In the genomic region with DNA sequence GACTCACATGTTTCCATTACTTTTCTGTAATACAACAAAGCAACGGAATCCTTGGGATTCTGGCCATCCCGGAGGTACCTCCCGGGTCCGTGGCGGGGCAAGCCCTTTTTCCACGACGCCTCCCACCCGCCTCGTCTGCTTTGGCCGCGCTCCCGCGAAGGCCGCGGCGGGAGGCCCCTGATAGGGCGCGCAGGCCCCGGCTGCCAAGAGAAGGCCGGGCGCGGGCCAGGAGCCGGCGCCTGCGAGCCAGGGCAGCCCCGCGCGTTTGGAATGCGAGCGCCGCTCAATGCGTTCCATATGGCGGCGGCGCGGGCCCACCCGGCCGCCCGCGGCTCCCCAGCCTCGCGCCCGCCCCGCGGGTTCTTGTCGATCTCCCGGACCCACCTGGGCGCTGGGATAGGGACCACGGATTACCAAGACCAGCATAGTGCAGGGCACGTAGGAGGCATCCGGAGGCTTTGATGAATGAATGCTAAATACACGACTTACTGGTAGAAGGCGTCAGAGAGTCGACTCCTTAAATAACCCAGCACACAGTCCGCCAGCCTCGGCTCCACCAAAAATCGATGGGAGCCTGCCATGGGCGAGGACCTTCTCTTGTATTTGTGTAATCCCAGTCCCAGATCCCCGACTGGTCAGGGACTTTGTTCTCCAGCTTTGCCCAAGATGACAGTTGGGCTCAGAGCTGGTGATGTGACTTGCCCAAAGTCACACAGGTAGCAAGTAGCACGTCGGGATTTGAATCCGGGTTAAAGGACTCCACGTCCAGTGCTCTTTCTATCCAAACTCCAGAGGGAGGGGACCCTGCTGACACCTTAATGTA, we compare ENCODE assay signal across 11 cellular contexts. TPM values are rescaled to one million over a fixed set of nuclear protein-coding genes. Genes with fewer than 3 reads are reported as not detected.
DNase-seq lines count a peak whose midpoint lies in the region; ATAC-seq, FAIRE-seq and TF ChIP-seq lines count a peak whose summit lies in the region.
"Had no signal": no experiment of that assay in that cellular context is flagged by ENCODE, and none has a peak within 500 bp of the region (broad histone marks: within the 10 kb centered on the region; RNA-seq: fewer than 3 reads in every experiment).

No MANE protein-coding gene starts in this region.

- no peak overlapping the region for H2BK5ac ChIP-seq in H1 (ENCODE audit: low read depth, low read length)

- FAIRE-seq in H1 (lab: Jason Lieb, UNC), result no peak
- FAIRE-seq: D721Med had no signal

- H4K91ac ChIP-seq in H1 (replicated peaks; ENCODE audit: insufficient read length, low read length), result no peak overlapping the region

- no peak overlapping the region for H2BK15ac ChIP-seq in H1 (ENCODE audit: low read length)

- H2BK20ac ChIP-seq in H1 (ENCODE audit: low read length), result no peak overlapping the region

- no peak overlapping the region for H3K4ac ChIP-seq in H1 (replicated peaks; ENCODE audit: insufficient read length, low read depth, low read length)

- no peak for DNase-seq in natural killer cell treated with Interleukin-12 subunit alpha and Interleukin-12 subunit beta and Interleukin-15 and Interleukin-18, amount 100 ng/mL, for 72 hours (ENCODE audit: low spot score)
- DNase-seq in natural killer cell (no peak), H1 (ENCODE audit: low read depth in 1 of 2, low spot score in 2 of 2) (peak in 1 of 2 experiments; percentile 65), lung microvascular endothelial cell (ENCODE audit: low read depth in 2 of 2) (peak; percentile 18 to 55), aorta (peak; percentile 69 to 86), MV-4-11 (lab: John Stamatoyannopoulos, UW) (no peak), NCI-H187 treated with DMSO at 0.1 percent for 48 hours (lab: John Stamatoyannopoulos, UW) (no peak)
- no peak for DNase-seq in effector memory CD4-positive, alpha-beta T cell
- DNase-seq: mammary epithelial cell had no signal

- intact Hi-C loops in natural killer cell (cut with micrococcal nuclease) (no loop called here), aorta (cut with DNase I) (no loop called here)

- H3K9me3 Mint-ChIP-seq in natural killer cell treated with Interleukin-12 subunit alpha and Interleukin-12 subunit beta and Interleukin-15 and Interleukin-18, amount 100 ng/mL, for 72 hours, result no peaks in the 10 kb centered on the region
- H3K9me3 Mint-ChIP-seq in natural killer cell, result no peaks in the 10 kb centered on the region
- H3K9me3 Mint-ChIP-seq: IgD-negative memory B cell had no signal

- H3K4me2 ChIP-seq in H1 (ENCODE audit: insufficient read depth in 1 of 2, low read depth in 2 of 2, low read length in 2 of 2), result peak overlapping the region; percentile 62 to 93

- H3K4me1 ChIP-seq in H1 (replicated peaks in 1 of 4; ENCODE audit: control insufficient read depth in 3 of 4, insufficient read depth in 4 of 4, low read length in 3 of 4), result peaks cover 0 to 6% (median 5%) of the 10 kb centered on the region in 4 experiments; a peak in 6 of 7 replicates
- H3K4me1 ChIP-seq in aorta (ENCODE audit: control insufficient read depth in 1 of 2, insufficient read depth in 2 of 2, low read length in 2 of 2), result peaks cover 0 to 2% of the 10 kb centered on the region in 2 donors
- H3K4me1 ChIP-seq in effector memory CD4-positive, alpha-beta T cell (ENCODE audit: control insufficient read depth, insufficient read depth, low read length, poor library complexity, severe bottlenecking), result peaks cover 54% of the 10 kb centered on the region

- no peak for TF ChIP-seq POLR2A in H1 (IDR thresholded peaks at IDR 0.05; ENCODE audit: control extremely low read depth in 1 of 2, low read depth in 2 of 2, low read length in 2 of 2)

- peak overlapping the region; percentile 52; the same call in 1 of the 2 replicates for H2AFZ ChIP-seq in H1 (ENCODE audit: low read length)

- H3K27me3 ChIP-seq in H1 (replicated peaks in 1 of 4; ENCODE audit: control insufficient read depth in 3 of 4, extremely low read depth in 1 of 4, insufficient read depth in 3 of 4, low read length in 3 of 4), result peaks cover 0 to 21% (median 15%) of the 10 kb centered on the region in 4 experiments; a peak in 5 of 7 replicates
- H3K27me3 ChIP-seq in aorta (ENCODE audit: control insufficient read depth in 1 of 2, insufficient read depth in 2 of 2, low read length in 1 of 2), result no peaks in the 10 kb centered on the region
- no peaks in the 10 kb centered on the region for H3K27me3 ChIP-seq in effector memory CD4-positive, alpha-beta T cell (replicated peaks; ENCODE audit: control insufficient read depth, insufficient read depth, low read length, poor library complexity, severe bottlenecking)

- no peak; a peak in 1 of 4 replicates for TF ChIP-seq RAD21 in H1 (IDR thresholded peaks at IDR 0.05 in 1 of 2, conservative IDR thresholded peaks at IDR 0.05 in 1 of 2; ENCODE audit: low read depth in 2 of 2, low read length in 2 of 2)

- no peak overlapping the region for H4K5ac ChIP-seq in H1 (ENCODE audit: insufficient read length, low read depth, low read length)

- H3K14ac ChIP-seq in H1 (ENCODE audit: insufficient read length), result no peak overlapping the region

- peak overlapping the region; percentile 26 to 50 for H3K27ac Mint-ChIP-seq in natural killer cell treated with Interleukin-12 subunit alpha and Interleukin-12 subunit beta and Interleukin-15 and Interleukin-18, amount 100 ng/mL, for 72 hours
- H3K27ac Mint-ChIP-seq in natural killer cell, result no peak overlapping the region
- H3K27ac Mint-ChIP-seq: IgD-negative memory B cell had no signal

- H3K9me3 ChIP-seq in H1 (ENCODE audit: insufficient read depth in 2 of 2, low read depth in 1 of 2, low read length in 1 of 2), result no peaks in the 10 kb centered on the region
- no peaks in the 10 kb centered on the region for H3K9me3 ChIP-seq in aorta (ENCODE audit: control insufficient read depth, low read length)
- H3K9me3 ChIP-seq in effector memory CD4-positive, alpha-beta T cell (ENCODE audit: control insufficient read depth, low read length), result no peaks in the 10 kb centered on the region

- no peaks in the 10 kb centered on the region for H3K79me1 ChIP-seq in H1 (ENCODE audit: low read depth, low read length)

- H4K8ac ChIP-seq in H1 (ENCODE audit: extremely low read depth, insufficient read depth, low read length), result peak overlapping the region; percentile 31; the same call in 1 of the 2 replicates

- H3K4me3 ChIP-seq in H1 (ENCODE audit: extremely low read depth in 1 of 4, insufficient read depth in 2 of 4, low read depth in 3 of 4, low read length in 4 of 4), result peak overlapping the region; percentile 23 to 54 (median 34); a peak in 7 of 8 replicates
- no peak overlapping the region for H3K4me3 ChIP-seq in aorta (ENCODE audit: low read length in 2 of 2)
- H3K4me3 ChIP-seq in effector memory CD4-positive, alpha-beta T cell (ENCODE audit: insufficient read depth, low read depth, low read length, poor library complexity, severe bottlenecking), result no peak overlapping the region

- no peak for TF ChIP-seq EP300 in H1 (IDR thresholded peaks at IDR 0.05; ENCODE audit: borderline replicate concordance in 1 of 2, low read depth in 2 of 2, low read length in 2 of 2)

- WGBS in H1 (ENCODE audit: extremely low coverage in 1 of 2, insufficient coverage in 1 of 2, insufficient read length in 1 of 2, insufficient replicate concordance in 2 of 2, low coverage in 1 of 2, low lambda C conversion rate in 2 of 2, missing lambda C conversion rate in 1 of 2), 2 experiments, result 29% methylated on average over 60 of the region's 63 CpGs; no CpG with 5 or more reads in 1 of the 2 experiments
- WGBS in aorta, 2 donors, result 4 to 6% methylated on average over 62 to 63 of the region's 63 CpGs

- H3K36me3 ChIP-seq in H1 (ENCODE audit: control insufficient read depth in 2 of 4, insufficient read depth in 4 of 4, low read length in 3 of 4) (no peaks in the 10 kb centered on the region), aorta (ENCODE audit: control insufficient read depth in 1 of 2, insufficient read depth in 2 of 2, low read length in 1 of 2) (no peaks in the 10 kb centered on the region)
- no peaks in the 10 kb centered on the region for H3K36me3 ChIP-seq in effector memory CD4-positive, alpha-beta T cell (ENCODE audit: control insufficient read depth, insufficient read depth, low read length)

- H3K27ac ChIP-seq in H1 (ENCODE audit: low read depth, low read length) (no peak overlapping the region), aorta (ENCODE audit: low read depth in 1 of 2, low read length in 2 of 2) (peak overlapping the region; percentile 72 to 86)
- no peak overlapping the region for H3K27ac ChIP-seq in effector memory CD4-positive, alpha-beta T cell (ENCODE audit: insufficient read depth, low read length, poor library complexity, severe bottlenecking)

- H2AK5ac ChIP-seq in H1 (ENCODE audit: low read depth, low read length), result no peak overlapping the region

- no peak overlapping the region for H3K9ac ChIP-seq in H1 (replicated peaks in 1 of 4; ENCODE audit: extremely low read depth in 1 of 4, low read depth in 3 of 4, low read length in 3 of 4)

- TF ChIP-seq CTCF in natural killer cell (IDR thresholded peaks at IDR 0.05), result no peak
- TF ChIP-seq CTCF in H1 (IDR thresholded peaks at IDR 0.05; ENCODE audit: control extremely low read depth in 1 of 3, insufficient read depth in 1 of 3, low read depth in 1 of 3, low read length in 3 of 3), result no peak

- no peaks in the 10 kb centered on the region for H4K20me1 ChIP-seq in H1 (replicated peaks in 1 of 2; ENCODE audit: control insufficient read depth in 1 of 2, insufficient read depth in 2 of 2, low read length in 2 of 2)

- POLR2A ChIA-PET in H1 (lab: Charles Lee; ENCODE audit: partially characterized antibody), result interaction anchor here (0.8 to 2.4 kb wide), 5 partner anchors 10 to 57 kb away, joined by 3 to 7 read pairs (median 4); no protein-coding TSS in a partner anchor

- no peak overlapping the region for H2BK120ac ChIP-seq in H1 (replicated peaks; ENCODE audit: low read depth, low read length)

- no peaks in the 10 kb centered on the region for H3K36me3 Mint-ChIP-seq in natural killer cell treated with Interleukin-12 subunit alpha and Interleukin-12 subunit beta and Interleukin-15 and Interleukin-18, amount 100 ng/mL, for 72 hours
- no peaks in the 10 kb centered on the region for H3K36me3 Mint-ChIP-seq in natural killer cell
- H3K36me3 Mint-ChIP-seq: IgD-negative memory B cell had no signal

- 0 out of 2 replicates have a peak overlapping the region, but pooled peaks have one; percentile 71 for H2BK12ac ChIP-seq in H1 (ENCODE audit: low read depth, low read length)

- H3K79me2 ChIP-seq in H1 (ENCODE audit: control insufficient read depth in 1 of 2, insufficient read depth in 2 of 2, low read length in 2 of 2), result no peaks in the 10 kb centered on the region

- H3K56ac ChIP-seq in H1 (replicated peaks; ENCODE audit: insufficient read length, low read depth, low read length), result no peak overlapping the region

- peaks cover 3% of the 10 kb centered on the region; the same call in 1 of the 2 replicates for H3K23me2 ChIP-seq in H1 (ENCODE audit: low read depth, low read length)

- no peak for ATAC-seq in natural killer cell treated with Interleukin-12 subunit alpha and Interleukin-12 subunit beta and Interleukin-15 and Interleukin-18, amount 100 ng/mL, for 72 hours
- ATAC-seq in natural killer cell (no peak), aorta (ENCODE audit: low FRiP score) (peak; percentile 65)

- no peaks in the 10 kb centered on the region for H3K27me3 Mint-ChIP-seq in natural killer cell treated with Interleukin-12 subunit alpha and Interleukin-12 subunit beta and Interleukin-15 and Interleukin-18, amount 100 ng/mL, for 72 hours
- no peaks in the 10 kb centered on the region for H3K27me3 Mint-ChIP-seq in natural killer cell (ENCODE audit: low read depth in 2 of 2)
- H3K27me3 Mint-ChIP-seq: IgD-negative memory B cell had no signal

- H3K18ac ChIP-seq in H1 (ENCODE audit: extremely low read depth, low read length), result peak overlapping the region; percentile 63

- peaks cover 40 to 41% of the 10 kb centered on the region in 2 donors for H3K4me1 Mint-ChIP-seq in natural killer cell treated with Interleukin-12 subunit alpha and Interleukin-12 subunit beta and Interleukin-15 and Interleukin-18, amount 100 ng/mL, for 72 hours (ENCODE audit: low read depth in 2 of 2)
- H3K4me1 Mint-ChIP-seq in natural killer cell, result peaks cover 15 to 24% of the 10 kb centered on the region in 2 donors

- no peak overlapping the region for H3K4me3 Mint-ChIP-seq in natural killer cell treated with Interleukin-12 subunit alpha and Interleukin-12 subunit beta and Interleukin-15 and Interleukin-18, amount 100 ng/mL, for 72 hours
- H3K4me3 Mint-ChIP-seq in natural killer cell, result no peak overlapping the region
- H3K4me3 Mint-ChIP-seq: IgD-negative memory B cell had no signal

- no peak overlapping the region for H3K23ac ChIP-seq in H1 (ENCODE audit: insufficient read length)

- CTCF ChIA-PET in H1 (lab: Charles Lee; ENCODE audit: partially characterized antibody), result interaction anchor here (0.6 to 10.7 kb wide), 9 partner anchors 8 to 44 kb away, joined by 3 to 71 read pairs (median 4); no protein-coding TSS in a partner anchor

RNA-seq across cellular contexts. Expression of gene PHF19, which starts 17.6 kb away (rescaled TPM):
- total RNA-seq in natural killer cell treated with Interleukin-12 subunit alpha and Interleukin-12 subunit beta and Interleukin-15 and Interleukin-18, amount 100 ng/mL, for 72 hours, result 100 to 1,000 TPM in 1 of 2 donors, 10 to 100 TPM in 1; 97.4 to 177 TPM
- total RNA-seq in natural killer cell (10 to 100 TPM; 34.1 to 54.0 (median 47.8) TPM), lung microvascular endothelial cell (9.3 and 22.2 TPM in 2 replicates), aorta (10 to 100 TPM; 40.1 to 62.3 TPM)
- total RNA-seq in H1 (2021; fragmentation: NEBNext Ultra II Directional; extraction: Animal tissue kit (Norgen Biotek cat#: 25700)), result 30.2 and 31.8 TPM in 2 replicates
- polyA plus RNA-seq in H1 (2011; rRNA removed) (28.2 and 31.0 TPM in 2 replicates), aorta (10 to 100 TPM; 25.9 to 66.7 TPM)
- polyA plus RNA-seq in H1 (2011; cell fraction: cytosol; rRNA removed), result 25.8 TPM
- polyA plus RNA-seq in H1 (2011; cell fraction: nucleus; rRNA removed), result 48.1 TPM
- polyA plus RNA-seq in H1 (2012, experiment 1 of 2), result 26.2 to 35.4 TPM (median 31.5 TPM) in 4 replicates
- 29.9 TPM for polyA plus RNA-seq in H1 (2012, experiment 2 of 2)
- polyA plus RNA-seq in H1 (2013, experiment 1 of 2), result 24.5 TPM
- polyA plus RNA-seq in H1 (2013, experiment 2 of 2), result 23.1 TPM
- 26.6 and 43.7 TPM in 2 replicates for polyA minus RNA-seq in H1 (2011; rRNA and poly(A)+ RNA removed)
- 16.2 TPM for polyA minus RNA-seq in H1 (2011; cell fraction: cytosol; rRNA and poly(A)+ RNA removed)
- polyA minus RNA-seq in H1 (2011; cell fraction: nucleus; rRNA and poly(A)+ RNA removed), result 28.2 TPM

RNA-seq across cellular contexts. Expression of gene TRAF1, which starts 32.0 kb away (rescaled TPM):
- 100 to 1,000 TPM; 145 to 375 TPM for total RNA-seq in natural killer cell treated with Interleukin-12 subunit alpha and Interleukin-12 subunit beta and Interleukin-15 and Interleukin-18, amount 100 ng/mL, for 72 hours
- total RNA-seq in natural killer cell (10 to 100 TPM; 23.4 to 33.9 (median 30.5) TPM), lung microvascular endothelial cell (0.60 and 1.1 TPM in 2 replicates), aorta (10 to 100 TPM; 19.8 to 25.7 TPM)
- 1.5 and 1.6 TPM in 2 replicates for total RNA-seq in H1 (2021; fragmentation: NEBNext Ultra II Directional; extraction: Animal tissue kit (Norgen Biotek cat#: 25700))
- polyA plus RNA-seq in H1 (2011; rRNA removed) (3.1 and 3.2 TPM in 2 replicates), aorta (10 to 100 TPM; 10.5 to 43.3 TPM)
- polyA plus RNA-seq in H1 (2011; cell fraction: cytosol; rRNA removed), result 4.9 TPM
- 7.4 TPM for polyA plus RNA-seq in H1 (2011; cell fraction: nucleus; rRNA removed)
- 1.8 to 3.0 TPM (median 2.2 TPM) in 4 replicates for polyA plus RNA-seq in H1 (2012, experiment 1 of 2)
- polyA plus RNA-seq in H1 (2012, experiment 2 of 2), result 0.80 TPM
- polyA plus RNA-seq in H1 (2013, experiment 1 of 2), result 1.2 TPM
- polyA plus RNA-seq in H1 (2013, experiment 2 of 2), result 1.1 TPM
- 4.5 and 4.6 TPM in 2 replicates for polyA minus RNA-seq in H1 (2011; rRNA and poly(A)+ RNA removed)
- polyA minus RNA-seq in H1 (2011; cell fraction: cytosol; rRNA and poly(A)+ RNA removed), result 1.6 TPM
- 6.9 TPM for polyA minus RNA-seq in H1 (2011; cell fraction: nucleus; rRNA and poly(A)+ RNA removed)

RNA-seq across cellular contexts. Expression of gene PSMD5, which starts 51.9 kb away (rescaled TPM):
- total RNA-seq in natural killer cell treated with Interleukin-12 subunit alpha and Interleukin-12 subunit beta and Interleukin-15 and Interleukin-18, amount 100 ng/mL, for 72 hours, result 10 to 100 TPM; 59.5 to 70.4 TPM
- 10 to 100 TPM; 24.6 to 41.2 (median 37.1) TPM for total RNA-seq in natural killer cell
- total RNA-seq in H1 (2021; fragmentation: NEBNext Ultra II Directional; extraction: Animal tissue kit (Norgen Biotek cat#: 25700)), result 30.0 and 30.5 TPM in 2 replicates
- 12.9 and 19.2 TPM in 2 replicates for polyA plus RNA-seq in H1 (2011; rRNA removed)
- 26.0 TPM for polyA plus RNA-seq in H1 (2011; cell fraction: cytosol; rRNA removed)
- polyA plus RNA-seq in H1 (2011; cell fraction: nucleus; rRNA removed), result 15.8 TPM
- polyA plus RNA-seq in H1 (2012, experiment 1 of 2), result 18.2 to 51.8 TPM (median 31.4 TPM) in 4 replicates
- polyA plus RNA-seq in H1 (2012, experiment 2 of 2), result 9.8 TPM
- 27.6 TPM for polyA plus RNA-seq in H1 (2013, experiment 1 of 2)
- polyA plus RNA-seq in H1 (2013, experiment 2 of 2), result 28.0 TPM
- polyA minus RNA-seq in H1 (2011; rRNA and poly(A)+ RNA removed), result 18.9 and 30.8 TPM in 2 replicates
- polyA minus RNA-seq in H1 (2011; cell fraction: cytosol; rRNA and poly(A)+ RNA removed), result 33.9 TPM
- 15.0 TPM for polyA minus RNA-seq in H1 (2011; cell fraction: nucleus; rRNA and poly(A)+ RNA removed)
- total RNA-seq in lung microvascular endothelial cell, result 17.3 and 18.7 TPM in 2 replicates
- 10 to 100 TPM; 41.2 to 44.8 TPM for total RNA-seq in aorta
- polyA plus RNA-seq in aorta, result 10 to 100 TPM; 17.4 to 24.8 TPM

Comparison
In these comparisons a context has a peak if more than half of its experiments do, and no peak if none do; other contexts are left out.
1. H3K27ac Mint-ChIP-seq: peak in natural killer cell treated with Interleukin-12 subunit alpha and Interleukin-12 subunit beta and Interleukin-15 and Interleukin-18, amount 100 ng/mL, for 72 hours (2 of 2); none in natural killer cell (0 of 2).
2. RNA of gene TRAF1, which starts 32.0 kb away (total RNA-seq): 145 to 375 TPM in natural killer cell treated with Interleukin-12 subunit alpha and Interleukin-12 subunit beta and Interleukin-15 and Interleukin-18, amount 100 ng/mL, for 72 hours; 23.4 to 33.9 TPM in natural killer cell, 19.8 to 25.7 TPM in aorta, 1.5 to 1.6 TPM in H1 and 0.60 to 1.1 TPM in lung microvascular endothelial cell; every median in the first group is over 4 times any median in the second.
3. DNase-seq: peak in lung microvascular endothelial cell (2 of 2) and aorta (2 of 2); none in natural killer cell treated with Interleukin-12 subunit alpha and Interleukin-12 subunit beta and Interleukin-15 and Interleukin-18, amount 100 ng/mL, for 72 hours (single experiment), natural killer cell (single experiment), MV-4-11 (single experiment), effector memory CD4-positive, alpha-beta T cell (0 of 3) and NCI-H187 treated with DMSO at 0.1 percent for 48 hours (single experiment).
4. H3K27ac ChIP-seq: peak in aorta (2 of 2); none in H1 (single experiment) and effector memory CD4-positive, alpha-beta T cell (single experiment).
5. H3K4me3 ChIP-seq: peak in H1 (4 of 4); none in aorta (0 of 2) and effector memory CD4-positive, alpha-beta T cell (single experiment).